Comparison of ENCODE assay signal across 9 cellular contexts in genomic region chr19:3852614-3853254, GRCh38. TPM values are rescaled to one million over a fixed set of nuclear protein-coding genes. Genes with fewer than 3 reads are reported as not detected.
DNase-seq lines count a peak whose midpoint lies in the region; ATAC-seq, FAIRE-seq and TF ChIP-seq lines count a peak whose summit lies in the region.
"Had no signal": no experiment of that assay in that cellular context is flagged by ENCODE, and none has a peak within 500 bp of the region (broad histone marks: within the 10 kb centered on the region; RNA-seq: fewer than 3 reads in every experiment).

No MANE protein-coding gene starts in this region.

- H3K79me2 ChIP-seq in endothelial cell of umbilical vein (ENCODE audit: control insufficient read depth, insufficient read depth, low read length) = no peaks in the 10 kb centered on the region

- H3K36me3 Mint-ChIP-seq in CD8-positive, alpha-beta T cell = no peaks in the 10 kb centered on the region

- H3K4me3 ChIP-seq in CD8-positive, alpha-beta T cell (ENCODE audit: low read depth, low read length) = no peak overlapping the region
- H3K4me3 ChIP-seq in H7 (ENCODE audit: insufficient read depth, low read depth, low read length) (no peak overlapping the region), endothelial cell of umbilical vein (replicated peaks in 1 of 3; ENCODE audit: insufficient read depth in 1 of 3, low read depth in 1 of 3, low read length in 3 of 3) (no peak overlapping the region)

- FAIRE-seq in endothelial cell of umbilical vein (lab: Jason Lieb, UNC) = peak; percentile 58

- H3K9ac ChIP-seq in endothelial cell of umbilical vein (replicated peaks; ENCODE audit: extremely low read depth, insufficient read depth, low read length) = no peak overlapping the region

- no peak overlapping the region for H3K4me3 Mint-ChIP-seq in CD8-positive, alpha-beta T cell
- H3K4me3 Mint-ChIP-seq: nephron had no signal

- no peaks in the 10 kb centered on the region for H3K4me1 ChIP-seq in CD8-positive, alpha-beta T cell (ENCODE audit: insufficient read depth, low read length)
- H3K4me1 ChIP-seq in endothelial cell of umbilical vein (ENCODE audit: control insufficient read depth, extremely low read depth, insufficient read depth, low read length) = no peaks in the 10 kb centered on the region

- H3K9me3 ChIP-seq in CD8-positive, alpha-beta T cell (ENCODE audit: low read length) = no peaks in the 10 kb centered on the region
- no peaks in the 10 kb centered on the region for H3K9me3 ChIP-seq in endothelial cell of umbilical vein (replicated peaks; ENCODE audit: control insufficient read depth, insufficient read depth, low read length)

- no peak overlapping the region for H3K27ac Mint-ChIP-seq in CD8-positive, alpha-beta T cell
- H3K27ac Mint-ChIP-seq: nephron had no signal

- H3K36me3 ChIP-seq in CD8-positive, alpha-beta T cell (ENCODE audit: insufficient read depth, low read length) = no peaks in the 10 kb centered on the region
- H3K36me3 ChIP-seq in H7 (replicated peaks; ENCODE audit: control insufficient read depth, insufficient read depth, low read length) (peaks cover 4% of the 10 kb centered on the region), endothelial cell of umbilical vein (ENCODE audit: control insufficient read depth in 2 of 2, extremely low read depth in 1 of 2, insufficient read depth in 2 of 2, low read length in 2 of 2) (no peaks in the 10 kb centered on the region)

- no TSS peak for BruUV-seq in endothelial cell of umbilical vein (replicated peaks; lab: Mats Ljungman, UMichigan)

- no peaks in the 10 kb centered on the region for H3K9me1 ChIP-seq in endothelial cell of umbilical vein (replicated peaks; ENCODE audit: control insufficient read depth, extremely low read depth, insufficient read depth, low read length)

- peak; percentile 37 for TF ChIP-seq CTCF in CD8-positive, alpha-beta T cell (IDR thresholded peaks at IDR 0.05)
- peak; percentile 29 to 53 for TF ChIP-seq CTCF in endothelial cell of umbilical vein (IDR thresholded peaks at IDR 0.05; ENCODE audit: extremely low read depth in 1 of 2, insufficient read depth in 1 of 2, low read depth in 1 of 2, low read length in 2 of 2)

- no peaks in the 10 kb centered on the region for H3K27me3 Mint-ChIP-seq in CD8-positive, alpha-beta T cell (ENCODE audit: low read depth)

- H3K4me1 Mint-ChIP-seq in CD8-positive, alpha-beta T cell (ENCODE audit: low read depth) = no peaks in the 10 kb centered on the region
- H3K4me1 Mint-ChIP-seq: nephron had no signal

- H3K27me3 ChIP-seq in CD8-positive, alpha-beta T cell (ENCODE audit: insufficient read depth, low read length) = no peaks in the 10 kb centered on the region
- H3K27me3 ChIP-seq in H7 (ENCODE audit: control insufficient read depth, insufficient read depth, low read length) (no peaks in the 10 kb centered on the region), endothelial cell of umbilical vein (ENCODE audit: control insufficient read depth in 2 of 2, insufficient read depth in 2 of 2, low read length in 2 of 2) (no peaks in the 10 kb centered on the region)

- ATAC-seq in CD8-positive, alpha-beta T cell = peak; percentile 57
- ATAC-seq in HG03097 (IDR thresholded peaks at IDR 0.05; ENCODE audit: low FRiP score, unreplicated experiment) = no peak
- ATAC-seq in GM21619 (IDR thresholded peaks at IDR 0.05; ENCODE audit: unreplicated experiment) = no peak

- intact Hi-C loops in CD8-positive, alpha-beta T cell (cut with DNase I, micrococcal nuclease) = loop anchor here (1.0 to 2.0 kb wide), 2 partner anchors 134 to 352 kb away; no protein-coding TSS in a partner anchor
- intact Hi-C loops in endothelial cell of umbilical vein (cut with micrococcal nuclease) = loop anchor here (1.0 kb wide), 1 partner anchor 117 kb away; no protein-coding TSS in a partner anchor

- no peak overlapping the region for H3K4me2 ChIP-seq in endothelial cell of umbilical vein (ENCODE audit: insufficient read depth, low read length)

- no peak for TF ChIP-seq POLR2A in endothelial cell of umbilical vein (IDR thresholded peaks at IDR 0.05; ENCODE audit: low read depth, low read length)

- no peaks in the 10 kb centered on the region for H4K20me1 ChIP-seq in endothelial cell of umbilical vein (replicated peaks; ENCODE audit: control insufficient read depth, extremely low read depth, insufficient read depth, low read length)

- H3K9me3 Mint-ChIP-seq in CD8-positive, alpha-beta T cell = peaks cover 2% of the 10 kb centered on the region

- peak in 6 of 7 experiments; percentile 27 to 68 (median 50) for DNase-seq in CD8-positive, alpha-beta T cell
- peak; percentile 53 for DNase-seq in H7
- peak; percentile 75 to 77 for DNase-seq in SW 1271 (lab: John Stamatoyannopoulos, UW)
- peak; percentile 30 for DNase-seq in endothelial cell of umbilical vein (ENCODE audit: low read depth, low spot score)
- DNase-seq in stimulated activated CD8-positive, alpha-beta memory T cell treated with anti-CD3 and anti-CD28 coated beads, Interleukin-12 subunit alpha, Interleukin-12 subunit beta, amount 100 ng/mL, for 4 hours (ENCODE audit: low read depth) = peak; percentile 16
- no peak for DNase-seq in DMS79 treated with DMSO at 0.1 percent for 48 hours (lab: John Stamatoyannopoulos, UW)

- dilution Hi-C loops in endothelial cell of umbilical vein (cut with MboI; ENCODE audit: extremely low pct_ligation_motif_present, low sequenced_read_pairs) = no loop called here

- H2AFZ ChIP-seq in endothelial cell of umbilical vein (ENCODE audit: low read depth, low read length) = no peak overlapping the region

- POLR2A ChIA-PET in CD8-positive, alpha-beta T cell (lab: Charles Lee) = no interaction called here
- POLR2A ChIA-PET in endothelial cell of umbilical vein (lab: Charles Lee) = no interaction called here

- no peak overlapping the region for H3K27ac ChIP-seq in CD8-positive, alpha-beta T cell (ENCODE audit: low read depth, low read length)
- no peak overlapping the region for H3K27ac ChIP-seq in endothelial cell of umbilical vein (ENCODE audit: insufficient read depth, low read depth, low read length)

- CTCF ChIA-PET in CD8-positive, alpha-beta T cell (lab: Charles Lee) = interaction anchor here (0.6 to 1.2 kb wide), 6 partner anchors 11 to 355 kb away, joined by 3 to 4 read pairs (median 3); partner anchors contain the start of gene APBA3
- CTCF ChIA-PET in endothelial cell of umbilical vein (lab: Charles Lee) = interaction anchor here (0.6 to 4.0 kb wide), 9 partner anchors 11 to 378 kb away, joined by 3 to 21 read pairs (median 3); partner anchors contain the start of gene NMRK2

TF ChIP-seq in endothelial cell of umbilical vein, 7 proteins besides CTCF, POLR2A, EP300 and RAD21:
- TF ChIP-seq FOS (IDR thresholded peaks at IDR 0.05; ENCODE audit: borderline replicate concordance, insufficient read depth, low read length) (no peak), GATA2 (IDR thresholded peaks at IDR 0.05; ENCODE audit: insufficient read depth, insufficient read length, low read depth, low read length) (no peak), JUN (IDR thresholded peaks at IDR 0.05; ENCODE audit: borderline replicate concordance, insufficient read depth, insufficient read length, low read depth) (no peak), EZH2 (IDR thresholded peaks at IDR 0.05; ENCODE audit: borderline replicate concordance, low read depth, low read length, severe bottlenecking) (no peak), MYC (IDR thresholded peaks at IDR 0.05; ENCODE audit: low read depth, low read length) (no peak), MAX (IDR thresholded peaks at IDR 0.05; ENCODE audit: insufficient read depth, insufficient read length) (no peak), POLR2AphosphoS5 (IDR thresholded peaks at IDR 0.05; ENCODE audit: insufficient read depth, low read depth, low read length) (no peak)

RNA-seq across cellular contexts. Expression of gene ZFR2, which starts 16.1 kb away (rescaled TPM):
- total RNA-seq in CD8-positive, alpha-beta T cell = 1 to 10 TPM in 1 of 2 experiments, under 1 TPM in 1; 0.50 to 1.9 TPM
- 21.5 and 36.1 TPM in 2 replicates for total RNA-seq in H7 (2014; rRNA removed; shearing (Covaris generic))
- not detected in 2 replicates for total RNA-seq in endothelial cell of umbilical vein
- 0.11 TPM in 1 of 2 replicates, not detected in the other for polyA plus RNA-seq in endothelial cell of umbilical vein
- polyA plus RNA-seq in endothelial cell of umbilical vein (2011; cell fraction: cytosol; rRNA removed) = 0.10 TPM in 1 of 2 replicates, not detected in the other
- not detected in 2 replicates for polyA plus RNA-seq in endothelial cell of umbilical vein (2011; cell fraction: nucleus; rRNA removed)
- polyA plus RNA-seq in endothelial cell of umbilical vein (2012) = not detected in 2 replicates
- not detected in 2 replicates for polyA minus RNA-seq in endothelial cell of umbilical vein
- 0.20 TPM for polyA minus RNA-seq in endothelial cell of umbilical vein (2011; cell fraction: cytosol; rRNA and poly(A)+ RNA removed)
- polyA minus RNA-seq in endothelial cell of umbilical vein (2011; cell fraction: nucleus; rRNA and poly(A)+ RNA removed) = not detected in 2 replicates

RNA-seq across cellular contexts. Expression of gene ATCAY, which starts 27.8 kb away (rescaled TPM):
- total RNA-seq in CD8-positive, alpha-beta T cell = not detected
- total RNA-seq in H7 (2014; rRNA removed; shearing (Covaris generic)) = 10.2 and 17.9 TPM in 2 replicates
- total RNA-seq in endothelial cell of umbilical vein = not detected in 2 replicates
- polyA plus RNA-seq in endothelial cell of umbilical vein = 0.03 TPM in 1 of 2 replicates, not detected in the other
- polyA plus RNA-seq in endothelial cell of umbilical vein (2011; cell fraction: cytosol; rRNA removed) = not detected in 2 replicates
- not detected in 2 replicates for polyA plus RNA-seq in endothelial cell of umbilical vein (2011; cell fraction: nucleus; rRNA removed)
- not detected in 2 replicates for polyA plus RNA-seq in endothelial cell of umbilical vein (2012)
- polyA minus RNA-seq in endothelial cell of umbilical vein = not detected in 2 replicates
- not detected for polyA minus RNA-seq in endothelial cell of umbilical vein (2011; cell fraction: cytosol; rRNA and poly(A)+ RNA removed)
- not detected in 2 replicates for polyA minus RNA-seq in endothelial cell of umbilical vein (2011; cell fraction: nucleus; rRNA and poly(A)+ RNA removed)

Comparison
In these comparisons a context has a peak if more than half of its experiments do, and no peak if none do; other contexts are left out.
1. RNA of gene ATCAY, which starts 27.8 kb away (total RNA-seq): 10.2 to 17.9 TPM in H7; not detected in CD8-positive, alpha-beta T cell and not detected in endothelial cell of umbilical vein; every median in the first group is over 10 times any median in the second.